In the genomic region with DNA sequence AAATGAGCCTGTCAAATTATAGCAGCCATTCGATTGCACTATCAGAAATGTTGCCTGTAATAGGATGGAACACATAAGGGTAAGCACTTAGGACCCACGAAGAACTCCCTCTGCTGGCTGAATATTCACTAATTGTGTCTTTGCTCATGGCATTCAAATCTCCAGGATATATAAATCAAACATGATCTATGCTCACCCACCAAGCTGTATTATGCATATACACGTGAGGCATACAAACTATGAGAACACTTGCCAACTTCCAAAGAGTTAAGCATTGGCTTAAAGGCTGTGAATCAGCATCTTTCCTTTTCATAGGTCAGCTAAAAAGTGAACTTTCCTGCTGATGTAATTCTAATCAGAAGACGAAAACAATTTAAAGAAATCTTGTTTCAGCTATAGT, we compare ENCODE assay signal across 9 cellular contexts.
A peak's percentile ranks its signal among the peaks of the same experiment; 100 is the strongest.
DNase-seq lines count a peak whose midpoint lies in the region; ATAC-seq, FAIRE-seq and TF ChIP-seq lines count a peak whose summit lies in the region.
"Had no signal": no experiment of that assay in that cellular context is flagged by ENCODE, and none has a peak within 500 bp of the region (broad histone marks: within the 10 kb centered on the region; RNA-seq: fewer than 3 reads in every experiment).

No MANE protein-coding gene starts in this region.

- H3K4me2 ChIP-seq in OCI-LY3 (ENCODE audit: low read length), result peak overlapping the region; percentile 28

- H3K27ac ChIP-seq in 22Rv1 (no peak overlapping the region), OCI-LY3 (ENCODE audit: low read length) (no peak overlapping the region)

- DNase-seq in HTR-8/SVneo (ENCODE audit: insufficient read length, low spot score), result peak; percentile 10
- peak; percentile 68 for DNase-seq in foreskin melanocyte
- no peak for DNase-seq in EL
- DNase-seq in AG20443 (ENCODE audit: low spot score), result no peak
- DNase-seq in UCSD-AML1 (lab: John Stamatoyannopoulos, UW; ENCODE audit: unreplicated experiment), result no peak
- DNase-seq: CD4-positive, CD25-positive, alpha-beta regulatory T cell had no signal

- H4K20me1 ChIP-seq in OCI-LY3 (ENCODE audit: insufficient read depth, low read length), result no peaks in the 10 kb centered on the region

- 0 out of 2 replicates have a peak overlapping the region, but pooled peaks have one; percentile 42 for H2AFZ ChIP-seq in OCI-LY3 (ENCODE audit: low read depth, low read length)

- FAIRE-seq in HTR-8/SVneo (lab: Jason Lieb, UNC), result peak; percentile 9

- H3K4me3 ChIP-seq in OCI-LY3 (ENCODE audit: low read length), result no peak overlapping the region

- H3K27me3 ChIP-seq in OCI-LY3 (ENCODE audit: low read depth, low read length), result no peaks in the 10 kb centered on the region

- H3K4me1 ChIP-seq in OCI-LY3 (ENCODE audit: low read length), result peaks cover 5% of the 10 kb centered on the region; the same call in 1 of the 2 replicates

- TF ChIP-seq CTCF in 22Rv1 (IDR thresholded peaks at IDR 0.05) (peak; percentile 68), OCI-LY3 (IDR thresholded peaks at IDR 0.05; ENCODE audit: low read depth, low read length) (peak; percentile 55)

- H3K9me3 ChIP-seq in OCI-LY3 (ENCODE audit: insufficient read depth, low read length), result no peaks in the 10 kb centered on the region

- no peaks in the 10 kb centered on the region for H3K79me2 ChIP-seq in OCI-LY3 (ENCODE audit: low read length)

- no peak for ATAC-seq in HG03139 (IDR thresholded peaks at IDR 0.05; ENCODE audit: unreplicated experiment)

- H3K9ac ChIP-seq in OCI-LY3 (ENCODE audit: low read length), result no peak overlapping the region

- H3K36me3 ChIP-seq in OCI-LY3 (replicated peaks; ENCODE audit: low read depth, low read length), result no peaks in the 10 kb centered on the region

Comparison
In these comparisons a context has a peak if more than half of its experiments do, and no peak if none do; other contexts are left out.
1. DNase-seq: peak in HTR-8/SVneo (single experiment) and foreskin melanocyte (single experiment); none in EL (single experiment), AG20443 (single experiment) and UCSD-AML1 (single experiment).